ENCODE assay signal across 16 cellular contexts in the genomic region with DNA sequence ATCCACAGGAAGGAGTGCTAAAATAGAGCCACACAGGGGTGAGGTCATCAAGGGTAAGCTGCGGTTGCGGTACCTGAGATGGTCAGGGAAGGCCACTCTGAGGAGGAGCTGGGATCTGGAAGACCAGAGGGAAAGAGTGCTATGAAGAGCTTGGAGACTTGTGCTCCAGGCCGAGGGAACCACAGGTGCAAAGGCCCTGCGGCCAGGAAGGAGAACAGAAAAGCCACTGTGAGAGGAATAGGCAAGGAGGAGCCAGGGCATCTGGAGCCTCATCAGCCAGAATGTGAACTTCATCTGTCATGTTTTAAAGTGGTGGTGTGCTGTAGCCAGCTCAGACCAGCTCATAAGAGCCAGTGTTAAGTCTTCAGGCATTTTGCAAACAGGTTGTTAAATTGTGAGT. TPM values are rescaled to one million over a fixed set of nuclear protein-coding genes. Genes with fewer than 3 reads are reported as not detected.
DNase-seq lines count a peak whose midpoint lies in the region; ATAC-seq and TF ChIP-seq lines count a peak whose summit lies in the region.
"Had no signal": no experiment of that assay in that cellular context is flagged by ENCODE, and none has a peak within 500 bp of the region (broad histone marks: within the 10 kb centered on the region; RNA-seq: fewer than 3 reads in every experiment).

No MANE protein-coding gene starts in this region.

- peak overlapping the region; percentile 27 for H3K27ac Mint-ChIP-seq in activated T-cell treated with anti-CD3 and anti-CD28 coated beads, Interleukin-2, amount 50 U/mL, for 72 hours
- peak overlapping the region; percentile 64 for H3K27ac Mint-ChIP-seq in stimulated activated naive CD8-positive, alpha-beta T cell treated with anti-CD3 and anti-CD28 coated beads, Interleukin-15, Interleukin-2, amounts not matched to agents 100 ng/mL and 50 ng/mL, for 24 hours
- H3K27ac Mint-ChIP-seq in stimulated activated naive CD8-positive, alpha-beta T cell treated with anti-CD3 and anti-CD28 coated beads, Interleukin-15, amount 100 ng/mL, for 72 hours, result no peak overlapping the region
- H3K27ac Mint-ChIP-seq: CD4-positive, CD25-positive, alpha-beta regulatory T cell; HFFc6 had no signal

- peaks cover 32 to 33% of the 10 kb centered on the region in 2 donors for H3K4me1 ChIP-seq in gastrocnemius medialis
- H3K4me1 ChIP-seq: HAP-1 had no signal

- H3K9me3 ChIP-seq in gastrocnemius medialis, result no peaks in the 10 kb centered on the region
- H3K9me3 ChIP-seq: BLaER1 treated with 17β-estradiol and CSF1 and Interleukin-3, amounts not matched to agents 10 nM and 100 nM; HAP-1 had no signal

- intact Hi-C loops in gastrocnemius medialis (cut with DNase I; ENCODE audit: low total_unique reads), result no loop called here

- H3K27me3 Mint-ChIP-seq in activated T-cell treated with anti-CD3 and anti-CD28 coated beads, Interleukin-2, amount 50 U/mL, for 72 hours (ENCODE audit: low read depth), result no peaks in the 10 kb centered on the region
- H3K27me3 Mint-ChIP-seq in stimulated activated naive CD8-positive, alpha-beta T cell treated with anti-CD3 and anti-CD28 coated beads, Interleukin-15, Interleukin-2, amounts not matched to agents 100 ng/mL and 50 ng/mL, for 24 hours, result peaks cover 3% of the 10 kb centered on the region
- peaks cover 19% of the 10 kb centered on the region for H3K27me3 Mint-ChIP-seq in stimulated activated naive CD8-positive, alpha-beta T cell treated with anti-CD3 and anti-CD28 coated beads, Interleukin-15, amount 100 ng/mL, for 72 hours

- H3K27ac ChIP-seq in gastrocnemius medialis, result peak overlapping the region; percentile 97 to 100 (median 97)
- H3K27ac ChIP-seq: BLaER1 treated with 17β-estradiol and CSF1 and Interleukin-3, amounts not matched to agents 10 nM and 100 nM had no signal

- H3K9me3 Mint-ChIP-seq in activated T-cell treated with anti-CD3 and anti-CD28 coated beads, Interleukin-2, amount 50 U/mL, for 72 hours, result no peaks in the 10 kb centered on the region
- H3K9me3 Mint-ChIP-seq in stimulated activated naive CD8-positive, alpha-beta T cell treated with anti-CD3 and anti-CD28 coated beads, Interleukin-15, Interleukin-2, amounts not matched to agents 100 ng/mL and 50 ng/mL, for 24 hours, result no peaks in the 10 kb centered on the region
- H3K9me3 Mint-ChIP-seq in stimulated activated naive CD8-positive, alpha-beta T cell treated with anti-CD3 and anti-CD28 coated beads, Interleukin-15, amount 100 ng/mL, for 72 hours, result no peaks in the 10 kb centered on the region
- H3K9me3 Mint-ChIP-seq: CD4-positive, CD25-positive, alpha-beta regulatory T cell; HFFc6 had no signal

- no peaks in the 10 kb centered on the region for H3K36me3 ChIP-seq in gastrocnemius medialis
- H3K36me3 ChIP-seq: BLaER1 treated with 17β-estradiol and CSF1 and Interleukin-3, amounts not matched to agents 10 nM and 100 nM; HAP-1 had no signal

- H3K36me3 Mint-ChIP-seq in activated T-cell treated with anti-CD3 and anti-CD28 coated beads, Interleukin-2, amount 50 U/mL, for 72 hours (ENCODE audit: insufficient read depth in 2 of 2), result peaks cover 0 to 2% of the 10 kb centered on the region in 2 donors
- no peaks in the 10 kb centered on the region for H3K36me3 Mint-ChIP-seq in stimulated activated naive CD8-positive, alpha-beta T cell treated with anti-CD3 and anti-CD28 coated beads, Interleukin-15, Interleukin-2, amounts not matched to agents 100 ng/mL and 50 ng/mL, for 24 hours (ENCODE audit: low read depth)
- H3K36me3 Mint-ChIP-seq: CD4-positive, CD25-positive, alpha-beta regulatory T cell had no signal

- DNase-seq in activated T-cell treated with anti-CD3 and anti-CD28 coated beads, Interleukin-2, amount 50 U/mL, for 72 hours, result no peak
- DNase-seq in activated T-cell treated with anti-CD3 and anti-CD28 coated beads for 4 hours, result no peak
- DNase-seq in stimulated activated naive CD8-positive, alpha-beta T cell treated with anti-CD3 and anti-CD28 coated beads, Interleukin-15, amount 100 ng/mL, for 72 hours, result no peak
- DNase-seq in gastrocnemius medialis, result no peak
- no peak for DNase-seq in stimulated activated naive CD4-positive, alpha-beta T cell treated with Interleukin-2 at 50 U/mL for 16 hours (lab: John Stamatoyannopoulos, UW)
- no peak for DNase-seq in superior temporal gyrus (ENCODE audit: extremely low spot score)
- DNase-seq: 8988T; CD4-positive, CD25-positive, alpha-beta regulatory T cell; DMS53; GF-D8; GOT3; HFFc6 had no signal

- H3K4me3 ChIP-seq in gastrocnemius medialis, result no peak overlapping the region
- H3K4me3 ChIP-seq: BLaER1 treated with 17β-estradiol and CSF1 and Interleukin-3, amounts not matched to agents 10 nM and 100 nM; HAP-1 had no signal

- in situ Hi-C loops in gastrocnemius medialis (cut with MboI; ENCODE audit: low sequenced_read_pairs in 4 of 4), result loop anchor here in 1 of 4 donors (10.0 kb wide), 1 partner anchor 47 kb away; no protein-coding TSS in a partner anchor

- H3K27me3 ChIP-seq in gastrocnemius medialis, result no peaks in the 10 kb centered on the region

- TF ChIP-seq CTCF in gastrocnemius medialis (IDR thresholded peaks at IDR 0.05 in 4 of 5, conservative IDR thresholded peaks at IDR 0.05 in 1 of 5), result no peak

- H3K4me1 Mint-ChIP-seq in activated T-cell treated with anti-CD3 and anti-CD28 coated beads, Interleukin-2, amount 50 U/mL, for 72 hours (ENCODE audit: low read depth), result peaks cover 58% of the 10 kb centered on the region
- peaks cover 40% of the 10 kb centered on the region for H3K4me1 Mint-ChIP-seq in stimulated activated naive CD8-positive, alpha-beta T cell treated with anti-CD3 and anti-CD28 coated beads, Interleukin-15, Interleukin-2, amounts not matched to agents 100 ng/mL and 50 ng/mL, for 24 hours (ENCODE audit: low read depth)
- peaks cover 78% of the 10 kb centered on the region for H3K4me1 Mint-ChIP-seq in stimulated activated naive CD8-positive, alpha-beta T cell treated with anti-CD3 and anti-CD28 coated beads, Interleukin-15, amount 100 ng/mL, for 72 hours

- ATAC-seq in activated T-cell treated with anti-CD3 and anti-CD28 coated beads, Interleukin-2, amount 50 U/mL, for 72 hours (replicated peaks in 1 of 2), result no peak
- no peak for ATAC-seq in stimulated activated naive CD8-positive, alpha-beta T cell treated with anti-CD3 and anti-CD28 coated beads, Interleukin-15, amount 100 ng/mL, for 72 hours
- no peak for ATAC-seq in gastrocnemius medialis

- H3K4me3 Mint-ChIP-seq in activated T-cell treated with anti-CD3 and anti-CD28 coated beads, Interleukin-2, amount 50 U/mL, for 72 hours, result no peak overlapping the region
- H3K4me3 Mint-ChIP-seq in stimulated activated naive CD8-positive, alpha-beta T cell treated with anti-CD3 and anti-CD28 coated beads, Interleukin-15, Interleukin-2, amounts not matched to agents 100 ng/mL and 50 ng/mL, for 24 hours, result no peak overlapping the region
- H3K4me3 Mint-ChIP-seq in stimulated activated naive CD8-positive, alpha-beta T cell treated with anti-CD3 and anti-CD28 coated beads, Interleukin-15, amount 100 ng/mL, for 72 hours, result no peak overlapping the region
- H3K4me3 Mint-ChIP-seq: CD4-positive, CD25-positive, alpha-beta regulatory T cell; HFFc6 had no signal

- no peak for TF ChIP-seq POLR2A in gastrocnemius medialis (IDR thresholded peaks at IDR 0.05)

RNA-seq across cellular contexts. Expression of gene CCDC197, which starts 5.5 kb away (rescaled TPM):
- 1 to 10 TPM; 1.6 to 2.2 TPM for total RNA-seq in activated T-cell treated with anti-CD3 and anti-CD28 coated beads, Interleukin-2, amount 50 U/mL, for 72 hours
- total RNA-seq in gastrocnemius medialis, result under 1 TPM in 2 of 4 donors, not detected in 2; 0.56 to 0.61 TPM
- total RNA-seq: CD4-positive, CD25-positive, alpha-beta regulatory T cell; HFFc6; HT1080 had no signal

RNA-seq across cellular contexts. Expression of gene ASB2, which starts 15.3 kb away (rescaled TPM):
- total RNA-seq in activated T-cell treated with anti-CD3 and anti-CD28 coated beads, Interleukin-2, amount 50 U/mL, for 72 hours, result 10 to 100 TPM; 43.3 to 45.6 TPM
- total RNA-seq in gastrocnemius medialis, result 100 to 1,000 TPM; 335 to 819 (median 539) TPM
- total RNA-seq: HFFc6, HT1080 had no signal

RNA-seq across cellular contexts. Expression of gene OTUB2, which starts 34.5 kb away (rescaled TPM):
- total RNA-seq in activated T-cell treated with anti-CD3 and anti-CD28 coated beads, Interleukin-2, amount 50 U/mL, for 72 hours, result 1 to 10 TPM; 1.9 to 2.1 TPM
- under 1 TPM in 1 of 4 donors, not detected in 3; 0.11 TPM for total RNA-seq in gastrocnemius medialis

Comparison
In these comparisons a context has a peak if more than half of its experiments do, and no peak if none do; other contexts are left out.
1. H3K27ac Mint-ChIP-seq: peak in activated T-cell treated with anti-CD3 and anti-CD28 coated beads, Interleukin-2, amount 50 U/mL, for 72 hours (single experiment) and stimulated activated naive CD8-positive, alpha-beta T cell treated with anti-CD3 and anti-CD28 coated beads, Interleukin-15, Interleukin-2, amounts not matched to agents 100 ng/mL and 50 ng/mL, for 24 hours (single experiment); none in stimulated activated naive CD8-positive, alpha-beta T cell treated with anti-CD3 and anti-CD28 coated beads, Interleukin-15, amount 100 ng/mL, for 72 hours (0 of 2).
2. RNA of gene ASB2, which starts 15.3 kb away (total RNA-seq): 335 to 819 TPM in gastrocnemius medialis; 43.3 to 45.6 TPM in activated T-cell treated with anti-CD3 and anti-CD28 coated beads, Interleukin-2, amount 50 U/mL, for 72 hours; every median in the first group is over 4 times any median in the second.